In genomic region chr17:51197754-51198153, GRCh38 we compare ENCODE assay signal across 21 cellular contexts.
"Had no signal": no experiment of that assay in that cellular context is flagged by ENCODE, and none has a peak within 500 bp of the region (broad histone marks: within the 10 kb centered on the region; RNA-seq: fewer than 3 reads in every experiment).

No MANE protein-coding gene starts in this region.

- H3K36me3 ChIP-seq: ovary, uterus had no signal

- H3K4me1 ChIP-seq: psoas muscle, right atrium auricular region, uterus had no signal

- H3K4me1 Mint-ChIP-seq: activated CD4-positive, alpha-beta T cell treated with anti-CD3 and anti-CD28 coated beads, Interleukin-2, amount 10 ng/mL, durations not matched to agents 24 days and 14 days; brain; mesothelial cell of epicardium; nephron had no signal

- H3K9me3 Mint-ChIP-seq: activated CD4-positive, alpha-beta T cell treated with anti-CD3 and anti-CD28 coated beads, Interleukin-2, amount 10 ng/mL, durations not matched to agents 24 days and 14 days; activated naive CD4-positive, alpha-beta T cell treated with anti-CD3 and anti-CD28 coated beads, Interleukin-2, amount 50 U/mL, for 24 hours; activated T-cell treated with anti-CD3 and anti-CD28 coated beads, Interleukin-2, amount 50 U/mL, for 4 hours; brain; dendritic cell treated with granulocyte-macrophage colony-stimulating factor and Interleukin-4, amounts not matched to agents 40 ng/mL and 50 ng/mL, for 4 days; mesothelial cell of epicardium; nephron; T-helper 1 cell treated with Interleukin-12 subunit alpha and Interleukin-12 subunit beta and Interleukin-4 antibody, amounts not matched to agents 30 μg/mL and 1 μg/mL, for 36 hours had no signal

- DNase-seq: activated CD4-positive, alpha-beta T cell treated with anti-CD3 and anti-CD28 coated beads, Interleukin-2, amount 10 ng/mL, durations not matched to agents 24 days and 14 days; activated gamma-delta T cell; activated T-cell treated with anti-CD3 and anti-CD28 coated beads, Interleukin-2, amount 50 U/mL, for 4 hours; aorta; effector CD8-positive, alpha-beta T cell; foreskin melanocyte; ovary; psoas muscle; stimulated activated CD4-positive, alpha-beta T cell treated with anti-CD3 and anti-CD28 coated beads, Interleukin-4, amount 100 ng/mL, for 4 hours; uterus had no signal

- ATAC-seq: activated T-cell treated with anti-CD3 and anti-CD28 coated beads, Interleukin-2, amount 50 U/mL, for 4 hours; esophagus mucosa; left lobe of liver; psoas muscle had no signal

- H3K9me3 ChIP-seq: neutrophil, ovary, psoas muscle, right atrium auricular region, uterus had no signal

- H3K4me3 Mint-ChIP-seq: activated CD4-positive, alpha-beta T cell treated with anti-CD3 and anti-CD28 coated beads, Interleukin-2, amount 10 ng/mL, durations not matched to agents 24 days and 14 days; activated naive CD4-positive, alpha-beta T cell treated with anti-CD3 and anti-CD28 coated beads, Interleukin-2, amount 50 U/mL, for 24 hours; activated T-cell treated with anti-CD3 and anti-CD28 coated beads, Interleukin-2, amount 50 U/mL, for 4 hours; brain; dendritic cell treated with granulocyte-macrophage colony-stimulating factor and Interleukin-4, amounts not matched to agents 40 ng/mL and 50 ng/mL, for 4 days; mesothelial cell of epicardium; nephron; T-helper 1 cell treated with Interleukin-12 subunit alpha and Interleukin-12 subunit beta and Interleukin-4 antibody, amounts not matched to agents 30 μg/mL and 1 μg/mL, for 36 hours had no signal

- H3K27ac Mint-ChIP-seq: activated CD4-positive, alpha-beta T cell treated with anti-CD3 and anti-CD28 coated beads, Interleukin-2, amount 10 ng/mL, durations not matched to agents 24 days and 14 days; brain; dendritic cell treated with granulocyte-macrophage colony-stimulating factor and Interleukin-4, amounts not matched to agents 40 ng/mL and 50 ng/mL, for 4 days; mesothelial cell of epicardium; nephron; T-helper 1 cell treated with Interleukin-12 subunit alpha and Interleukin-12 subunit beta and Interleukin-4 antibody, amounts not matched to agents 30 μg/mL and 1 μg/mL, for 36 hours had no signal

- H3K27me3 Mint-ChIP-seq: activated CD4-positive, alpha-beta T cell treated with anti-CD3 and anti-CD28 coated beads, Interleukin-2, amount 10 ng/mL, durations not matched to agents 24 days and 14 days; activated naive CD4-positive, alpha-beta T cell treated with anti-CD3 and anti-CD28 coated beads, Interleukin-2, amount 50 U/mL, for 24 hours; brain; dendritic cell treated with granulocyte-macrophage colony-stimulating factor and Interleukin-4, amounts not matched to agents 40 ng/mL and 50 ng/mL, for 4 days had no signal

- H3K27ac ChIP-seq: neutrophil, ovary, psoas muscle, right atrium auricular region, uterus had no signal

- H3K4me3 ChIP-seq: lung, ovary, psoas muscle, right atrium auricular region, uterus had no signal

- H3K27me3 ChIP-seq: neutrophil, ovary, right atrium auricular region, uterus had no signal
